ENCODE assay signal across 8 cellular contexts in genomic region chr17:20116683-20117309, GRCh38.
A peak's percentile ranks its signal among the peaks of the same experiment; 100 is the strongest.
DNase-seq lines count a peak whose midpoint lies in the region; ATAC-seq, FAIRE-seq and TF ChIP-seq lines count a peak whose summit lies in the region.

No MANE protein-coding gene starts in this region.

- FAIRE-seq in GM12878 (lab: Jason Lieb, UNC): peak; percentile 92

- no peak overlapping the region for H3K27ac ChIP-seq in GM12878 (ENCODE audit: control insufficient read depth, insufficient read depth)

- no peak overlapping the region for H3K9ac ChIP-seq in GM12878 (ENCODE audit: control insufficient read depth, insufficient read depth, low read length)

- peak; percentile 70 for DNase-seq in EH (ENCODE audit: low read depth)
- DNase-seq in Kasumi-1 (lab: John Stamatoyannopoulos, UW): peak; percentile 7 to 25
- peak; percentile 35 for DNase-seq in T-helper 9 cell
- DNase-seq in GM12878 (ENCODE audit: low read depth, low spot score): no peak
- DNase-seq in iris pigment epithelial cell (ENCODE audit: low read depth): peak; percentile 26
- peak; percentile 47 to 49 for DNase-seq in stimulated activated CD4-positive, alpha-beta T cell treated with anti-CD3 and anti-CD28 coated beads, Interleukin-2, amount 100 ng/mL, for 48 hours

- intact Hi-C loops in GM12878 (cut with micrococcal nuclease; ENCODE audit: unreplicated experiment): loop anchor here (1.0 to 5.0 kb wide), 2 partner anchors 109 to 124 kb away; partner anchors contain the start of gene SPECC1

- no peaks in the 10 kb centered on the region for H3K79me2 ChIP-seq in GM12878 (ENCODE audit: control insufficient read depth, insufficient read depth, low read length)

- POLR2A ChIA-PET in GM12878 (lab: Charles Lee): no interaction called here

- BruUV-seq in GM12878 (replicated peaks; lab: Mats Ljungman, UMichigan): no TSS peak

- peak; percentile 50 to 65 (median 55) for TF ChIP-seq CTCF in GM12878 (IDR thresholded peaks at IDR 0.05 in 2 of 3, conservative IDR thresholded peaks at IDR 0.05 in 1 of 3; ENCODE audit: control insufficient read depth in 2 of 3, extremely low read depth in 1 of 3, insufficient read depth in 1 of 3, low read depth in 3 of 3, low read length in 3 of 3)

- no peak for TF ChIP-seq EP300 in GM12878 (IDR thresholded peaks at IDR 0.05; ENCODE audit: borderline replicate concordance in 1 of 2, control insufficient read depth in 1 of 2, low read depth in 2 of 2, low read length in 2 of 2)

- in situ Hi-C loops in GM12878 (cut with MboI): no loop called here

- H3K36me3 ChIP-seq in GM12878 (ENCODE audit: control insufficient read depth in 2 of 2, insufficient read depth in 2 of 2, low read length in 1 of 2): no peaks in the 10 kb centered on the region

- RAD21 ChIA-PET in GM12878 (lab: Charles Lee; ENCODE audit: unreplicated experiment): interaction anchor here (0.6 to 2.3 kb wide), 2 partner anchors 124 to 762 kb away, joined by 3 to 15 read pairs; no protein-coding TSS in a partner anchor

- no peak overlapping the region for H3K4me3 ChIP-seq in GM12878

- peak; percentile 66 for TF ChIP-seq RAD21 in GM12878 (IDR thresholded peaks at IDR 0.05; ENCODE audit: insufficient read depth, low read depth, low read length)

- CTCF ChIA-PET in GM12878 (lab: Yijun Ruan, JAX): interaction anchor here (0.6 to 3.1 kb wide), 5 partner anchors 67 to 175 kb away, joined by 3 to 28 read pairs (median 3); no protein-coding TSS in a partner anchor

- peak; percentile 84 for ATAC-seq in GM12878
- no peak for ATAC-seq in GM18505 (IDR thresholded peaks at IDR 0.05; ENCODE audit: unreplicated experiment)
- no peak for ATAC-seq in HG03095 (IDR thresholded peaks at IDR 0.05; ENCODE audit: unreplicated experiment)

- no peak overlapping the region for H3K4me2 ChIP-seq in GM12878 (ENCODE audit: control insufficient read depth, insufficient read depth)

- H3K9me3 ChIP-seq in GM12878 (replicated peaks; ENCODE audit: control insufficient read depth, insufficient read depth, low read length): no peaks in the 10 kb centered on the region

- SMC1A ChIA-PET in GM12878 (lab: Charles Lee; ENCODE audit: uncharacterized antibody, unreplicated experiment): interaction anchor here (2.4 kb wide), 1 partner anchor 123 kb away, joined by 12 read pairs; no protein-coding TSS in a partner anchor

- TF ChIP-seq POLR2A in GM12878 (IDR thresholded peaks at IDR 0.05; ENCODE audit: low read depth, low read length) (no peak), GM18505 (IDR thresholded peaks at IDR 0.05; ENCODE audit: borderline replicate concordance, extremely low read depth, insufficient read depth, insufficient read length) (no peak)

- WGBS in GM12878 (ENCODE audit: insufficient coverage, insufficient replicate concordance, low lambda C conversion rate, missing lambda C conversion rate): 17% methylated on average over 8 of the region's 8 CpGs

- H4K20me1 ChIP-seq in GM12878 (ENCODE audit: control insufficient read depth, insufficient read depth): no peaks in the 10 kb centered on the region; the same call in 1 of the 2 replicates

- no peaks in the 10 kb centered on the region for H3K4me1 ChIP-seq in GM12878 (ENCODE audit: control insufficient read depth, insufficient read depth, low read length)

- H2AFZ ChIP-seq in GM12878 (ENCODE audit: control insufficient read depth, low read depth, low read length): no peak overlapping the region

- no peaks in the 10 kb centered on the region for H3K27me3 ChIP-seq in GM12878 (replicated peaks in 1 of 2; ENCODE audit: control insufficient read depth in 2 of 2, insufficient read depth in 2 of 2, low read length in 1 of 2)

TF ChIP-seq in GM12878, 131 proteins besides CTCF, POLR2A, EP300 and RAD21:
- TF ChIP-seq ZNF384 (IDR thresholded peaks at IDR 0.05; ENCODE audit: borderline replicate concordance, low read depth, low read length) (peak; percentile 100), SMC3 (IDR thresholded peaks at IDR 0.05; ENCODE audit: borderline replicate concordance, low read length) (peak; percentile 89), YY1 (IDR thresholded peaks at IDR 0.05; ENCODE audit: low read depth, low read length) (peak; percentile 40; the same call in 1 of the 2 replicates), PRDM15 (CRISPR knock-in tag; IDR thresholded peaks at IDR 0.05) (no peak)
